Comparison of ENCODE assay signal across 3 cellular contexts in the genomic region with DNA sequence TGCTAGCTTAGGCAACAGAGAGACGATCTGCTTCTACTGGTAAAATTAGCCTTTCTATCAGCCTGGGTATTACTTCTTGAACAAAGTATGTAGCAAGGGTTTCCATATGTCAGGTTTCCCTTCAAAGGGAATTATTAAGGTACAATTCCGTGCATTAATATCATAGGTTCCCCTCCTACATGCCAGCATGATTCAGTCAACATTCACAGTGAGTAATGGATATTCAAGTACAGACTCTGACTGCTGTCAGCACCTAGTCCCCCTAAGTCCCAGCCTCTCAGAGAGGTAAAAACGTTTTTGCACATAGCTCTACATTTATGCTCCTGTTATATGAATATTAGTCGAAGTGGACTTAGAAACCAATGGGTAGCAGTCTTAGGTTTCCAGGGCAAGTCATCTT.
"Had no signal": no experiment of that assay in that cellular context is flagged by ENCODE, and none has a peak within 500 bp of the region (broad histone marks: within the 10 kb centered on the region; RNA-seq: fewer than 3 reads in every experiment).

No MANE protein-coding gene starts in this region.

- ATAC-seq: GM12878 had no signal

- DNase-seq: GDM1, GF-D8 had no signal

- H3K4me3 ChIP-seq: GM12878 had no signal
